Comparison of ENCODE assay signal across 18 cellular contexts in the genomic region with DNA sequence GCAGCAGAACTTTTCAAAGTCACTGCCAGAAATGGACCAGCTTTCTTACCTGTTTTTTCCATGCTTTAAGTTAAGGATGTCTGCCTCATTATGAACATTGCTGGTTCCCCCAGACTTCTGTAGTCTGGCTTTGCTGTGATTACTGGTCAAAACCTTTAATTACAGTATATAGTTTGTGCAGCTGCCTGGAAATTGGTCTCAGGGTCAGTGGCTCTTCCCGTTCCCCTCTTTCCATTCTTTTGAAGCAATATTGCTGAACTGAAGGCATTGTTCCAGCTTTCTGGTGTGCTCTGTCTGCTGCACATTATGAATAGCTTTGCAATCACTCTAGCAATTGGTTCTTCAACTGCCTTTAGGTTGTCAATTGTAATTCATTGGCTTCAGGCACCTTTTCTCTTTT.
"Had no signal": no experiment of that assay in that cellular context is flagged by ENCODE, and none has a peak within 500 bp of the region (broad histone marks: within the 10 kb centered on the region; RNA-seq: fewer than 3 reads in every experiment).

No MANE protein-coding gene starts in this region.

- H3K9me3 ChIP-seq: adrenal gland, ascending aorta, testis, uterus had no signal

- H3K27ac ChIP-seq: adrenal gland, ascending aorta, brain microvascular endothelial cell, foreskin keratinocyte, testis, uterus had no signal

- H3K36me3 ChIP-seq: adrenal gland, ascending aorta, brain microvascular endothelial cell, uterus had no signal

- H3K27me3 ChIP-seq: adrenal gland, ascending aorta, brain microvascular endothelial cell, foreskin keratinocyte, testis, uterus had no signal

- H3K4me1 ChIP-seq: adrenal gland, ascending aorta, foreskin keratinocyte, testis, uterus had no signal

- H3K4me3 ChIP-seq: adrenal gland, ascending aorta, lung, testis, uterus had no signal

- DNase-seq: activated CD4-positive, alpha-beta T cell treated with anti-CD3 and anti-CD28 coated beads, Interleukin-2, amount 10 ng/mL, durations not matched to agents 24 days and 14 days; activated CD8-positive, alpha-beta memory T cell treated with anti-CD3 and anti-CD28 coated beads, Interleukin-2, amount 10 ng/mL, durations not matched to agents 7 days and 5 days; activated CD8-positive, alpha-beta T cell treated with anti-CD3 and anti-CD28 coated beads for 36 hours; adrenal gland; brain microvascular endothelial cell; caudate nucleus; effector CD4-positive, alpha-beta T cell; erythroblast; foreskin keratinocyte; naive B cell; stimulated activated CD4-positive, alpha-beta T cell treated with anti-CD3 and anti-CD28 coated beads, Interleukin-2, amount 100 ng/mL, for 48 hours; stimulated activated CD8-positive, alpha-beta memory T cell treated with anti-CD3 and anti-CD28 coated beads, Interleukin-4, amount 100 ng/mL, for 48 hours; stimulated activated naive CD4-positive, alpha-beta T cell; testis; trophoblast cell; uterus had no signal
